8 cellular contexts compared by ENCODE assay signal in genomic region chr3:45688194-45688881, GRCh38. TPM values are rescaled to one million over a fixed set of nuclear protein-coding genes. Genes with fewer than 3 reads are reported as not detected.
A peak's percentile ranks its signal among the peaks of the same experiment; 100 is the strongest.
DNase-seq lines count a peak whose midpoint lies in the region; ATAC-seq and TF ChIP-seq lines count a peak whose summit lies in the region.

No MANE protein-coding gene starts in this region.

- peak overlapping the region; percentile 75; the same call in 1 of the 2 replicates for H2AFZ ChIP-seq in GM23338

- peaks cover 7% of the 10 kb centered on the region; the same call in 1 of the 2 replicates for H4K20me1 ChIP-seq in GM23338 (replicated peaks; ENCODE audit: insufficient read depth)

- H3K4me3 Mint-ChIP-seq in CD8-positive, alpha-beta memory T cell = peak overlapping the region; percentile 84 to 98 (median 90)
- H3K4me3 Mint-ChIP-seq in GM23338 = peak overlapping the region; percentile 80

- no peaks in the 10 kb centered on the region for H3F3A ChIP-seq in GM23338 (replicated peaks; ENCODE audit: low read depth)

- peak overlapping the region; percentile 89 to 100 (median 98) for H3K27ac Mint-ChIP-seq in CD8-positive, alpha-beta memory T cell
- peak overlapping the region; percentile 95 for H3K27ac Mint-ChIP-seq in GM23338

- H3K4me2 ChIP-seq in GM23338 = peak overlapping the region; percentile 84

- H3K9me3 Mint-ChIP-seq in CD8-positive, alpha-beta memory T cell = peaks cover 0 to 5% (median 3%) of the 10 kb centered on the region in 5 donors
- peaks cover 7% of the 10 kb centered on the region; the same call in 2 of the 3 replicates for H3K9me3 Mint-ChIP-seq in GM23338

- H3K9me3 ChIP-seq in CD8-positive, alpha-beta memory T cell (ENCODE audit: low read length) = no peaks in the 10 kb centered on the region
- H3K9me3 ChIP-seq in neutrophil = no peaks in the 10 kb centered on the region

- CTCF ChIA-PET in CD8-positive, alpha-beta memory T cell (lab: Charles Lee) = interaction anchor here (1.0 to 2.3 kb wide), 3 partner anchors 13 to 32 kb away, joined by 3 to 7 read pairs (median 4); no protein-coding TSS in a partner anchor

- H3K4me1 Mint-ChIP-seq in CD8-positive, alpha-beta memory T cell = peaks cover 50 to 60% (median 58%) of the 10 kb centered on the region in 3 donors
- peaks cover 52% of the 10 kb centered on the region for H3K4me1 Mint-ChIP-seq in GM23338

- no peaks in the 10 kb centered on the region for H3K36me3 ChIP-seq in CD8-positive, alpha-beta memory T cell (ENCODE audit: insufficient read depth, low read length)
- H3K36me3 ChIP-seq in GM23338 (ENCODE audit: insufficient read depth) = no peaks in the 10 kb centered on the region
- no peaks in the 10 kb centered on the region for H3K36me3 ChIP-seq in neutrophil

- H3K79me2 ChIP-seq in GM23338 (replicated peaks; ENCODE audit: insufficient read depth) = peaks cover 39% of the 10 kb centered on the region

- no peaks in the 10 kb centered on the region for H3K27me3 ChIP-seq in CD8-positive, alpha-beta memory T cell (ENCODE audit: insufficient read depth, low read length, poor library complexity, severe bottlenecking)
- H3K27me3 ChIP-seq in GM23338 (ENCODE audit: insufficient read depth) = no peaks in the 10 kb centered on the region
- no peaks in the 10 kb centered on the region for H3K27me3 ChIP-seq in neutrophil

- H3K36me3 Mint-ChIP-seq in CD8-positive, alpha-beta memory T cell = peaks cover 0 to 36% (median 12%) of the 10 kb centered on the region in 3 donors
- peaks cover 25% of the 10 kb centered on the region for H3K36me3 Mint-ChIP-seq in GM23338 (ENCODE audit: low read depth)

- peaks cover 4 to 9% of the 10 kb centered on the region in 2 donors for H3K27me3 Mint-ChIP-seq in CD8-positive, alpha-beta memory T cell
- H3K27me3 Mint-ChIP-seq in GM23338 (ENCODE audit: insufficient read depth, low read depth, poor library complexity) = peaks cover 9% of the 10 kb centered on the region

- H3K27ac ChIP-seq in CD8-positive, alpha-beta memory T cell (ENCODE audit: low read depth, low read length) = peak overlapping the region; percentile 93
- H3K27ac ChIP-seq in GM23338 (ENCODE audit: low read depth) (peak overlapping the region; percentile 86), neutrophil (peak overlapping the region; percentile 93)

- peak overlapping the region; percentile 95 for H3K4me3 ChIP-seq in CD8-positive, alpha-beta memory T cell (ENCODE audit: low read length)
- H3K4me3 ChIP-seq in GM23338 (peak overlapping the region; percentile 97), fibroblast of pulmonary artery (replicated peaks; ENCODE audit: low read depth, low read length) (peak overlapping the region; percentile 62), neutrophil (ENCODE audit: low read depth in 1 of 2, low read length in 1 of 2) (peak overlapping the region; percentile 65 to 81)

- POLR2A ChIA-PET in CD8-positive, alpha-beta memory T cell (lab: Charles Lee) = interaction anchor here (1.0 to 1.5 kb wide), 2 partner anchors 15 to 24 kb away, joined by 3 to 4 read pairs; no protein-coding TSS in a partner anchor

- H3K9me2 ChIP-seq in GM23338 (ENCODE audit: insufficient read depth) = no peaks in the 10 kb centered on the region

- TF ChIP-seq CTCF in GM23338 (conservative IDR thresholded peaks at IDR 0.05; ENCODE audit: low read depth in 2 of 2) (no peak; a peak in 1 of 4 replicates), fibroblast of pulmonary artery (IDR thresholded peaks at IDR 0.05; ENCODE audit: low read length, missing control alignments) (no peak), neutrophil (IDR thresholded peaks at IDR 0.05) (no peak)

- DNase-seq in CD8-positive, alpha-beta memory T cell = peak in 3 of 5 donors; percentile 2 to 56 (median 24)
- peak; percentile 82 for DNase-seq in GM23338 (ENCODE audit: low spot score)
- DNase-seq in NCI-H446 treated with DMSO at 0.1 percent for 48 hours (lab: John Stamatoyannopoulos, UW) = peak; percentile 55
- peak; percentile 10 for DNase-seq in activated T-cell treated with anti-CD3 and anti-CD28 coated beads for 4 hours
- DNase-seq in fibroblast of pulmonary artery (ENCODE audit: low read depth) = no peak
- DNase-seq in mesenteric fat pad (ENCODE audit: low spot score) = no peak
- DNase-seq in activated CD4-positive, CD25-positive, alpha-beta regulatory T cell treated with anti-CD3 and anti-CD28 coated beads, Interleukin-2, amount 50 U/mL, for 72 hours = no peak

- ATAC-seq in GM23338 = peak; percentile 53

- peaks cover 34% of the 10 kb centered on the region for H3K4me1 ChIP-seq in CD8-positive, alpha-beta memory T cell (ENCODE audit: insufficient read depth, low read length)
- H3K4me1 ChIP-seq in GM23338 (ENCODE audit: insufficient read depth) (peaks cover 47% of the 10 kb centered on the region), neutrophil (ENCODE audit: control insufficient read depth in 1 of 2, insufficient read depth in 1 of 2, low read depth in 1 of 2, low read length in 1 of 2) (peaks cover 48 to 51% of the 10 kb centered on the region in 2 experiments)

TF ChIP-seq in GM23338, 12 proteins besides CTCF, POLR2A, EP300 and RAD21:
- TF ChIP-seq ZNF462 (CRISPR knock-in tag; IDR thresholded peaks at IDR 0.05) (no peak), POLR2AphosphoS5 (IDR thresholded peaks at IDR 0.05; ENCODE audit: low read depth) (no peak), JUNB (IDR thresholded peaks at IDR 0.05; ENCODE audit: unreplicated experiment) (peak; percentile 8), STAT1 (IDR thresholded peaks at IDR 0.05; ENCODE audit: unreplicated experiment) (no peak), ZNF114 (CRISPR knock-in tag; IDR thresholded peaks at IDR 0.05) (no peak), CREB1 (CRISPR knock-in tag; IDR thresholded peaks at IDR 0.05; ENCODE audit: low read depth) (0 out of 2 replicates have a peak, but pooled peaks have one; percentile 16)
TF ChIP-seq in GM23338: peak in this region for 2.

RNA-seq across cellular contexts. Expression of gene SACM1L, which starts 0.9 kb away (rescaled TPM):
- total RNA-seq in CD8-positive, alpha-beta memory T cell = 10 to 100 TPM; 78.7 to 79.1 TPM
- polyA plus RNA-seq in CD8-positive, alpha-beta memory T cell = 41.0 TPM
- 97.2 and 97.8 TPM in 2 replicates for total RNA-seq in GM23338 (2014; rRNA removed; shearing (Covaris generic))
- polyA plus RNA-seq in GM23338 (2016; fragmentation: Nextera tagmentation; extraction: Ambion mirVana) = 43.2 and 43.5 TPM in 2 replicates
- total RNA-seq in mesenteric fat pad = 45.1 TPM

Comparison
In these comparisons a context has a peak if more than half of its experiments do, and no peak if none do; other contexts are left out.
1. DNase-seq: peak in CD8-positive, alpha-beta memory T cell (3 of 5), GM23338 (single experiment), NCI-H446 treated with DMSO at 0.1 percent for 48 hours (single experiment) and activated T-cell treated with anti-CD3 and anti-CD28 coated beads for 4 hours (single experiment); none in fibroblast of pulmonary artery (single experiment), mesenteric fat pad (single experiment) and activated CD4-positive, CD25-positive, alpha-beta regulatory T cell treated with anti-CD3 and anti-CD28 coated beads, Interleukin-2, amount 50 U/mL, for 72 hours (single experiment).
2. Peak in every context shown above with its lines, with median percentiles within 50 percentile points of each other: H3K27ac ChIP-seq and H3K4me3 ChIP-seq.